Comparison of ENCODE assay signal across 8 cellular contexts in the genomic region with DNA sequence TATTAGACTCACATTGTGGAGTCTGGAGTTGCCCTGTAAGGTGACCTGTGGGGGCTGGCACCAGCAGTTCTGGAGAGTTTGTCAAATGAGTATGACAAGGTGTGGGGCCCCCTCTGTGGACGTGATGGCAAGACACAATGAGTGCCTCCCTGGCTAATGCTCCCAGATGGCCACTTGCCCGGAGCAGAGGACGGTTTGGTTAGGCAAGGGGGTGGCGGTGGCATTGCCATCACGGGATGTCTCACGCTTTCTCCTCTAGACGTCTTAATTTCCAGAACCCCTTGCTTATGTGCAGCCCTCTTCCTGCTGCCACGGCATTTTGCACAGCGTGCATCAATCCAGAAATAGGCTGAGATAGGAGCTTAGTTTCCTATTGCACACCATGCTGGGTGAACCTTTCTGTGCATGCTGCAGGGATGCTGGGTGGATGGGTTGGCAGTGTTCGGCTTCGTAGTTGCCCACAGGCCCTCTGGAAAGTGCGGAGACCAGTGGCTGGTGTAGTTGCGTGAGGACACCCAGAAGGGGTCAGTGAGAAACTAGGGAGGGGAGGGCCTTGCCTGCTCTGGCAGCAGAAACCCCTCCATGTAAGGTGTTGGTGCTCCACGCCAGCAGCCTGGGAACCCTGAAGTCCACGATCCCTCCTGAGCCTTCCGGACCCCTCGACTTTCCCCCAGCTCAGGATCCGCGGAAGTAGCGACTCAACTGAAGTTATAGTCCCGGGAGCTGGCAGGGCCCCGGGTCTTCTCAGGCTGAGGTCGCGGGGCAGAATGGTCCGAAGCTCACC. TPM values are rescaled to one million over a fixed set of nuclear protein-coding genes. Genes with fewer than 3 reads are reported as not detected.
DNase-seq lines count a peak whose midpoint lies in the region; ATAC-seq and TF ChIP-seq lines count a peak whose summit lies in the region.

No MANE protein-coding gene starts in this region.

- H3K4me3 ChIP-seq in adipocyte (ENCODE audit: low read length): peak overlapping the region; percentile 97
- H3K4me3 ChIP-seq in gastrocnemius medialis: peak overlapping the region; percentile 77 to 100 (median 84)

- intact Hi-C loops in gastrocnemius medialis (cut with DNase I; ENCODE audit: low total_unique reads): loop anchor here (1.0 to 10.0 kb wide), 5 partner anchors 31 to 1499 kb away; a partner anchor contains a TSS

- H3K27me3 ChIP-seq in adipocyte (replicated peaks; ENCODE audit: control insufficient read depth, insufficient read depth, low read length) (no peaks in the 10 kb centered on the region), gastrocnemius medialis (no peaks in the 10 kb centered on the region)

- H3K36me3 ChIP-seq in adipocyte (ENCODE audit: control insufficient read depth, insufficient read depth, low read length, severe bottlenecking): no peaks in the 10 kb centered on the region
- H3K36me3 ChIP-seq in gastrocnemius medialis: no peaks in the 10 kb centered on the region

- no peak for TF ChIP-seq POLR2A in gastrocnemius medialis (IDR thresholded peaks at IDR 0.05)

- H3K27ac ChIP-seq in gastrocnemius medialis: peak overlapping the region; percentile 89 to 97 (median 92)

- H3K4me1 ChIP-seq in adipocyte (ENCODE audit: control insufficient read depth, insufficient read depth, low read length) (peaks cover 23% of the 10 kb centered on the region), gastrocnemius medialis (peaks cover 17 to 29% of the 10 kb centered on the region in 2 donors)

- peak overlapping the region; percentile 97 for H3K9ac ChIP-seq in adipocyte (ENCODE audit: low read length)

- peak; percentile 5 for ATAC-seq in GM19438 (IDR thresholded peaks at IDR 0.05; ENCODE audit: low read depth, unreplicated experiment)
- ATAC-seq in gastrocnemius medialis: peak; percentile 4 to 16

- DNase-seq in ACHN (peak; percentile 39), NCI-H345 (lab: John Stamatoyannopoulos, UW) (peak; percentile 58), adipocyte (ENCODE audit: low read depth) (peak; percentile 54), hepatic stellate cell (ENCODE audit: low spot score) (peak; percentile 48), gastrocnemius medialis (no peak), Ammon's horn (ENCODE audit: low spot score) (no peak)
- DNase-seq in effector CD8-positive, alpha-beta T cell (lab: John Stamatoyannopoulos, UW): no peak

- H3K9me3 ChIP-seq in adipocyte (ENCODE audit: control insufficient read depth, low read length) (no peaks in the 10 kb centered on the region), gastrocnemius medialis (no peaks in the 10 kb centered on the region)

- in situ Hi-C loops in ACHN (cut with HindIII; ENCODE audit: low pct_ligation_motif_present, low pct_unique_long_range_greater_than_20kb, low sequenced_read_pairs): no loop called here
- in situ Hi-C loops in gastrocnemius medialis (cut with MboI; ENCODE audit: low sequenced_read_pairs in 4 of 4): no loop called here

- no peak for TF ChIP-seq CTCF in gastrocnemius medialis (IDR thresholded peaks at IDR 0.05 in 4 of 5, conservative IDR thresholded peaks at IDR 0.05 in 1 of 5)

RNA-seq across cellular contexts. Expression of a gene that starts 18.1 kb away (rescaled TPM):
- 10 to 100 TPM; 18.3 to 29.3 (median 25.1) TPM for total RNA-seq in gastrocnemius medialis

RNA-seq across cellular contexts. Expression of a gene that starts 44.2 kb away (rescaled TPM):
- total RNA-seq in gastrocnemius medialis: not detected

RNA-seq across cellular contexts. Expression of a gene that starts 49.6 kb away (rescaled TPM):
- total RNA-seq in gastrocnemius medialis: not detected

Comparison
In these comparisons a context has a peak if more than half of its experiments do, and no peak if none do; other contexts are left out.
1. DNase-seq: peak in ACHN (single experiment), NCI-H345 (single experiment), adipocyte (single experiment) and hepatic stellate cell (single experiment); none in gastrocnemius medialis (0 of 2), effector CD8-positive, alpha-beta T cell (single experiment) and Ammon's horn (single experiment).